In the genomic region with DNA sequence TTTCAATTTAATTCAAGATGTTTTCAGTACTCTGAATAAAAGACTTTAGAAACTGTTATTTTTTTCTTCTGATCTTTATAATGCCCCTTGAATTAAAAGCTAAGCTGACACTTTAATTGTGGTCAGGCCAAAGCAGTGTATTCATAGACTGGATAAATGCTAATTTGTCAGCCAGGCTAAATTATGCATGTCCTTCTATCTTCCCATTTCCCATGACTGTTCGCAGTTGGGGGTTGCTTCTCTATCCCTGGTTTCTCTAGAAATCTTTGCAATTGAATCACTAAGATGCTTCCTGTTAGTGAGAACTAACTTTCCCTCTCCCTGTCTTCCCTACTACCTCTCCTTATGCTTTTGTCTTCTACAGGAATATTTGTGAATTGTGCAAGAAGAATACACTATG, we compare ENCODE assay signal across 1 cellular context.
TF ChIP-seq lines count a peak whose summit lies in the region.

No MANE protein-coding gene starts in this region.

TF ChIP-seq in H1, 55 proteins besides CTCF, POLR2A, EP300 and RAD21 (continued from another document):
- TF ChIP-seq CHD1 (IDR thresholded peaks at IDR 0.05; ENCODE audit: low read depth, low read length) = no peak
- TF ChIP-seq BCL11A (IDR thresholded peaks at IDR 0.05; ENCODE audit: low read depth in 2 of 2, low read length in 2 of 2) = no peak
- TF ChIP-seq MAFK (IDR thresholded peaks at IDR 0.05; ENCODE audit: low read depth, low read length) = no peak
- TF ChIP-seq, protein P1, sequence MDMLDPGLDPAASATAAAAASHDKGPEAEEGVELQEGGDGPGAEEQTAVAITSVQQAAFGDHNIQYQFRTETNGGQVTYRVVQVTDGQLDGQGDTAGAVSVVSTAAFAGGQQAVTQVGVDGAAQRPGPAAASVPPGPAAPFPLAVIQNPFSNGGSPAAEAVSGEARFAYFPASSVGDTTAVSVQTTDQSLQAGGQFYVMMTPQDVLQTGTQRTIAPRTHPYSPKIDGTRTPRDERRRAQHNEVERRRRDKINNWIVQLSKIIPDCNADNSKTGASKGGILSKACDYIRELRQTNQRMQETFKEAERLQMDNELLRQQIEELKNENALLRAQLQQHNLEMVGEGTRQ (IDR thresholded peaks at IDR 0.05; ENCODE audit: low read length) = no peak
- no peak for TF ChIP-seq NANOG (IDR thresholded peaks at IDR 0.05; ENCODE audit: insufficient read depth, low read depth, low read length, poor library complexity, severe bottlenecking)
- TF ChIP-seq SAP30 (IDR thresholded peaks at IDR 0.05; ENCODE audit: insufficient read depth, insufficient replicate concordance, low read length) = no peak
- no peak for TF ChIP-seq GTF2F1 (IDR thresholded peaks at IDR 0.05; ENCODE audit: borderline replicate concordance, low read depth, low read length)
- TF ChIP-seq CTBP2 (IDR thresholded peaks at IDR 0.05; ENCODE audit: borderline replicate concordance, insufficient read depth, insufficient read length, low read length) = no peak
TF ChIP-seq in H1: peak in this region for 0.
